Comparison of ENCODE assay signal across 9 cellular contexts in genomic region chr11:125874556-125875124, GRCh38. TPM values are rescaled to one million over a fixed set of nuclear protein-coding genes. Genes with fewer than 3 reads are reported as not detected.
DNase-seq lines count a peak whose midpoint lies in the region; ATAC-seq and TF ChIP-seq lines count a peak whose summit lies in the region.
"Had no signal": no experiment of that assay in that cellular context is flagged by ENCODE, and none has a peak within 500 bp of the region (broad histone marks: within the 10 kb centered on the region; RNA-seq: fewer than 3 reads in every experiment).

No MANE protein-coding gene starts in this region.

- peaks cover 2 to 13% (median 4%) of the 10 kb centered on the region in 3 donors for H3K27me3 Mint-ChIP-seq in CD14-positive monocyte (ENCODE audit: low read depth in 3 of 3)

- no peak overlapping the region for H3K4me3 Mint-ChIP-seq in CD14-positive monocyte
- H3K4me3 Mint-ChIP-seq: T-helper 1 cell treated with Interleukin-12 subunit alpha and Interleukin-12 subunit beta and Interleukin-4 antibody, amounts not matched to agents 30 μg/mL and 1 μg/mL, for 36 hours had no signal

- DNase-seq in CD14-positive monocyte (ENCODE audit: low spot score) (no peak), NCI-H748 (lab: John Stamatoyannopoulos, UW; ENCODE audit: unreplicated experiment) (peak; percentile 58), activated T-cell treated with anti-CD3 and anti-CD28 coated beads for 48 hours (ENCODE audit: low read depth) (peak; percentile 16), foreskin melanocyte (peak; percentile 69), nucleus accumbens (lab: John Stamatoyannopoulos, UW) (peak in 47 of 56 donors; percentile 2 to 78 (median 34))

- H3K4me1 Mint-ChIP-seq in CD14-positive monocyte = peaks cover 1% of the 10 kb centered on the region

- peak; percentile 82 for TF ChIP-seq CTCF in CD14-positive monocyte (IDR thresholded peaks at IDR 0.05)

- H3K27ac Mint-ChIP-seq in CD14-positive monocyte = no peak overlapping the region
- H3K27ac Mint-ChIP-seq: T-helper 1 cell treated with Interleukin-12 subunit alpha and Interleukin-12 subunit beta and Interleukin-4 antibody, amounts not matched to agents 30 μg/mL and 1 μg/mL, for 36 hours had no signal

- ATAC-seq in GM18868 (IDR thresholded peaks at IDR 0.05; ENCODE audit: unreplicated experiment) (peak; percentile 70), HG03520 (IDR thresholded peaks at IDR 0.05; ENCODE audit: unreplicated experiment) (peak; percentile 56), HG02571 (IDR thresholded peaks at IDR 0.05; ENCODE audit: unreplicated experiment) (no peak)

- intact Hi-C loops in CD14-positive monocyte (cut with micrococcal nuclease) = no loop called here

- H3K36me3 Mint-ChIP-seq in CD14-positive monocyte = no peaks in the 10 kb centered on the region

- peaks cover 9 to 20% (median 11%) of the 10 kb centered on the region in 7 donors for H3K9me3 Mint-ChIP-seq in CD14-positive monocyte
- H3K9me3 Mint-ChIP-seq: T-helper 1 cell treated with Interleukin-12 subunit alpha and Interleukin-12 subunit beta and Interleukin-4 antibody, amounts not matched to agents 30 μg/mL and 1 μg/mL, for 36 hours had no signal

RNA-seq across cellular contexts. Expression of gene HYLS1, which starts 12.8 kb away (rescaled TPM):
- polyA plus RNA-seq in CD14-positive monocyte = 1 to 10 TPM; 2.0 to 2.6 TPM

RNA-seq across cellular contexts. Expression of gene PUS3, which starts 28.4 kb away (rescaled TPM):
- 1 to 10 TPM; 3.1 to 5.3 TPM for polyA plus RNA-seq in CD14-positive monocyte

RNA-seq across cellular contexts. Expression of gene DDX25, which starts 29.7 kb away (rescaled TPM):
- polyA plus RNA-seq in CD14-positive monocyte = not detected

RNA-seq across cellular contexts. Expression of gene PATE4, which starts 41.5 kb away (rescaled TPM):
- not detected for polyA plus RNA-seq in CD14-positive monocyte
